In the genomic region with DNA sequence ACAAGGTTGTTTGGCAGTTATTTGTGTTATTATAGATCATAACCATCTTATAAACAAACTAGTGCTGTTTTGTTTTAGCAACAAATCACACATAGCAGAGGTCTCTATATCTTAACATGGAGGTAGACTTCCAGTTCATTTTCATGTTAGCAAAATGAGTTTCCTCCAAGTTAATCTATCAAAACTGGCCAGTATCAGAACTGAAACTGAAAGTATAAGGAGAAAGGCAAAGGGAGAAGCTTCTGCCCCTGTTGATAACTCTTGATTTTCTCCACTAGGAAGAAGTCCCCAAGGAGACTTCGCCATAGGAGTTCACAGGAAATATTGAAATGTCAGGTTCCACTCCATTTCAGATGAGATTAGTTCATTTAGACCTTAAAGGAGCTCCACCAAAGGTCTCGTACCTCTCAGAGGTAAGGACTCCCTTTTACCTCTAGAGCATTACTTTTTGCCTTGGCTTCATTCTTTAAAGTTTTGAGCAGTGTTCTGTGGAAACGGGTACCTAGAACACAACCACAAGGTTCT, we compare ENCODE assay signal across 10 cellular contexts. TPM values are rescaled to one million over a fixed set of nuclear protein-coding genes. Genes with fewer than 3 reads are reported as not detected.
DNase-seq lines count a peak whose midpoint lies in the region; ATAC-seq and TF ChIP-seq lines count a peak whose summit lies in the region.
"Had no signal": no experiment of that assay in that cellular context is flagged by ENCODE, and none has a peak within 500 bp of the region (broad histone marks: within the 10 kb centered on the region; RNA-seq: fewer than 3 reads in every experiment).

No MANE protein-coding gene starts in this region.

- H3K4me3 Mint-ChIP-seq in central memory CD8-positive, alpha-beta T cell: peak overlapping the region; percentile 68
- peak overlapping the region; percentile 65 to 90 (median 84) for H3K4me3 Mint-ChIP-seq in naive thymus-derived CD8-positive, alpha-beta T cell

- H3K27me3 Mint-ChIP-seq in central memory CD8-positive, alpha-beta T cell: no peaks in the 10 kb centered on the region
- no peaks in the 10 kb centered on the region for H3K27me3 Mint-ChIP-seq in naive thymus-derived CD8-positive, alpha-beta T cell

- peak; percentile 37 for DNase-seq in CD1c-positive myeloid dendritic cell (ENCODE audit: extremely low spot score)
- DNase-seq in LNCaP clone FGC (ENCODE audit: low read depth): no peak
- DNase-seq in central memory CD8-positive, alpha-beta T cell (ENCODE audit: low spot score in 2 of 2): no peak
- peak in 1 of 10 donors; percentile 17 for DNase-seq in naive thymus-derived CD8-positive, alpha-beta T cell
- DNase-seq in NCI-H510A treated with DMSO at 0.1 percent for 48 hours (lab: John Stamatoyannopoulos, UW): no peak
- no peak for DNase-seq in substantia nigra (lab: John Stamatoyannopoulos, UW)
- no peak for DNase-seq in NCI-H1436 (lab: John Stamatoyannopoulos, UW)
- DNase-seq: effector CD8-positive, alpha-beta T cell had no signal

- H3K36me3 Mint-ChIP-seq in central memory CD8-positive, alpha-beta T cell (ENCODE audit: insufficient read depth): peaks cover 22% of the 10 kb centered on the region
- peaks cover 0 to 39% (median 12%) of the 10 kb centered on the region in 3 donors for H3K36me3 Mint-ChIP-seq in naive thymus-derived CD8-positive, alpha-beta T cell

- TF ChIP-seq CTCF in LNCaP clone FGC (IDR thresholded peaks at IDR 0.05; ENCODE audit: control insufficient read depth, extremely low read depth, insufficient read depth): no peak

- POLR2A ChIA-PET in naive thymus-derived CD8-positive, alpha-beta T cell (lab: Charles Lee): interaction anchor here (0.7 to 3.1 kb wide), 11 partner anchors 10 to 228 kb away, joined by 3 to 16 read pairs (median 4); partner anchors contain the start of genes FOXK2 and NARF

- H3K27ac ChIP-seq in substantia nigra (ENCODE audit: low read depth, low read length, poor library complexity, severe bottlenecking): no peak overlapping the region

- ATAC-seq in central memory CD8-positive, alpha-beta T cell (replicated peaks; ENCODE audit: extremely low read depth, poor library complexity, severe bottlenecking): no peak
- no peak for ATAC-seq in naive thymus-derived CD8-positive, alpha-beta T cell
- ATAC-seq in HG03457 (IDR thresholded peaks at IDR 0.05; ENCODE audit: unreplicated experiment): no peak

- H3K27ac Mint-ChIP-seq in central memory CD8-positive, alpha-beta T cell (ENCODE audit: low read depth): peak overlapping the region; percentile 49
- H3K27ac Mint-ChIP-seq in naive thymus-derived CD8-positive, alpha-beta T cell: peak overlapping the region in 9 of 10 donors; percentile 66 to 92 (median 85)

- H3K9me3 Mint-ChIP-seq in central memory CD8-positive, alpha-beta T cell: no peaks in the 10 kb centered on the region
- H3K9me3 Mint-ChIP-seq in naive thymus-derived CD8-positive, alpha-beta T cell: no peaks in the 10 kb centered on the region

- H3K4me1 Mint-ChIP-seq in central memory CD8-positive, alpha-beta T cell: peaks cover 27% of the 10 kb centered on the region
- peaks cover 9 to 39% (median 34%) of the 10 kb centered on the region in 4 donors for H3K4me1 Mint-ChIP-seq in naive thymus-derived CD8-positive, alpha-beta T cell

- H3K4me3 ChIP-seq in LNCaP clone FGC (ENCODE audit: low read depth, low read length): peak overlapping the region; percentile 82

RNA-seq across cellular contexts. Expression of gene OGFOD3, which starts 1.1 kb away (rescaled TPM):
- total RNA-seq in naive thymus-derived CD8-positive, alpha-beta T cell: 10 to 100 TPM; 25.6 to 29.1 TPM
- polyA plus RNA-seq in naive thymus-derived CD8-positive, alpha-beta T cell: 10 to 100 TPM; 32.4 to 35.2 (median 32.6) TPM

RNA-seq across cellular contexts. Expression of gene HEXD, which starts 1.4 kb away (rescaled TPM):
- 100 to 1,000 TPM; 112 to 122 TPM for total RNA-seq in naive thymus-derived CD8-positive, alpha-beta T cell
- polyA plus RNA-seq in naive thymus-derived CD8-positive, alpha-beta T cell: 10 to 100 TPM; 12.1 to 18.8 (median 12.2) TPM

RNA-seq across cellular contexts. Expression of gene CYBC1, which starts 31.0 kb away (rescaled TPM):
- 100 to 1,000 TPM; 207 to 213 TPM for total RNA-seq in naive thymus-derived CD8-positive, alpha-beta T cell
- polyA plus RNA-seq in naive thymus-derived CD8-positive, alpha-beta T cell: 100 to 1,000 TPM; 133 to 149 (median 147) TPM

RNA-seq across cellular contexts. Expression of gene NARF, which starts 39.0 kb away (rescaled TPM):
- 10 to 100 TPM; 70.1 to 83.9 TPM for total RNA-seq in naive thymus-derived CD8-positive, alpha-beta T cell
- polyA plus RNA-seq in naive thymus-derived CD8-positive, alpha-beta T cell: 100 to 1,000 TPM in 2 of 3 donors, 10 to 100 TPM in 1; 93.6 to 127 (median 110) TPM

RNA-seq across cellular contexts. Expression of gene UTS2R, which starts 48.0 kb away (rescaled TPM):
- not detected for total RNA-seq in naive thymus-derived CD8-positive, alpha-beta T cell
- not detected for polyA plus RNA-seq in naive thymus-derived CD8-positive, alpha-beta T cell
- total RNA-seq: NCI-H460 had no signal
